ENCODE assay signal across 8 cellular contexts in the genomic region with DNA sequence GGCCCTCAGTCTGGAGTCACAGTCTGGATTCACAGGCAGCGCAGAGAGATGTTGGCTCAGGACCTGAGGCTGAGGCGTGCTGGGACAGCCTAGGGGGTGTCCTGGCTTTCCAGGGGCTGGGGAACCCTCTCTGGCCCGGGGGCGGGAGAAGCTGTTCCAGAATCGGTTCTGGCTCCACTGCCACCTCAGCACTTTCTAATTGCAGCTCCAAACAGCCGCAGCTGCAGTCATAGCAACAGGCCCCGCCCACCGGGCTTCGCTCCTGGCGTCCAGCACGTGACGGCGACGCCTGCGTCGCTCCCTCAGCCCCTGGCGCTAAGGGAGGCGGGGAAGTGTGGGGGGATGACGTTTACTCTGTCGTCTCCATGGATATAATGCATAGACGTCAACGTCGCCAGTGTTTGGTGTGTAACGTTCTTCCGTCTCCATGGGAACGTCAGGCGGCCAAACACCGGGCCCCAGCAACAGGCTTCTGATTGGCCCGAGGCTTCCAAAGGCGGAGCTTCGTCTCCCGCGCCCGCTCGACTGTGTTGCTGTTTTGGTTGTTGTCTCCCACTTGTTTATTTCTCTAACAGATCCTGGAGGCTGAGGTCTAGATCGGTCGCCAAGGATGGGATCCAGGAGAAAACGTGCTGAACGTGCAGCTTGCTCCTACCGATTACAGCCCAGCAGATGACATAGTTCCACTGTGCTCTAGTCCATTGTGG. TPM values are rescaled to one million over a fixed set of nuclear protein-coding genes. Genes with fewer than 3 reads are reported as not detected.
DNase-seq lines count a peak whose midpoint lies in the region; ATAC-seq and TF ChIP-seq lines count a peak whose summit lies in the region.

No MANE protein-coding gene starts in this region.

- no peak for TF ChIP-seq CTCF in AG09309 (IDR thresholded peaks at IDR 0.05; ENCODE audit: control insufficient read depth, insufficient read depth, low read depth, low read length, missing control alignments)

- peak; percentile 96 for ATAC-seq in GM19043 (IDR thresholded peaks at IDR 0.05; ENCODE audit: low read depth, unreplicated experiment)
- ATAC-seq in HG03378 (IDR thresholded peaks at IDR 0.05; ENCODE audit: unreplicated experiment): peak; percentile 96

- H3K4me3 ChIP-seq in AG09309 (ENCODE audit: control insufficient read depth, low read depth, low read length): peak overlapping the region; percentile 44

- peak; percentile 98 for DNase-seq in AG09309 (ENCODE audit: low read depth)
- DNase-seq in NCI-H446 treated with DMSO at 0.1 percent for 48 hours (lab: John Stamatoyannopoulos, UW): peak; percentile 99
- peak; percentile 99 for DNase-seq in activated CD4-positive, alpha-beta T cell treated with anti-CD3 and anti-CD28 coated beads for 1 hour
- peak; percentile 98 for DNase-seq in cerebellum (ENCODE audit: low spot score)
- DNase-seq in islet precursor cell: peak; percentile 100
- peak; percentile 99 for DNase-seq in stimulated activated CD4-positive, alpha-beta T cell treated with anti-CD3 and anti-CD28 coated beads, Interleukin-12 subunit alpha, Interleukin-12 subunit beta, amount 100 ng/mL, for 4 hours

RNA-seq across cellular contexts. Expression of gene FOS, which starts 19.7 kb away (rescaled TPM):
- 36.3 TPM for total RNA-seq in cerebellum

Comparison
In these comparisons a context has a peak if more than half of its experiments do, and no peak if none do; other contexts are left out.
1. Peak in every context shown above with its lines: DNase-seq, ATAC-seq and H3K4me3 ChIP-seq.